Comparison of ENCODE assay signal across 22 cellular contexts in the genomic region with DNA sequence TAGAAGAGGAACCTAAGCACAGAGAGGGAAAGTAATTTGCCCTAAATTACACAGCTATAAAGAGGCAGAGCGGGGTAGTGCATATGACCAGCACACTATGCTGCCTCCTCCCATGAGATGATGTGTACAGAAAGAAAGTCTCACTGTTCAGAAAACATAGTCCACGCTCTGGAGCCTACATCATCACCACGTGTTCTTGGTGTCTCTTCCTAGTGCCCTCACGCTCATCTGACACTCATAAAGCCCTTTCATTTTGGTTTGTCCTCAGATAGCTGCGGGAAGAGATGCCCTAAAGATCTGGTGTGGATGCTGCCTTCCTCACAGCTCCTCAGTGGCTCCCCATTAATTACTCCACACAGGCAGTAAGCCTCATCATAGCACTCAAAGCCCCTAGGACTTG. TPM values are rescaled to one million over a fixed set of nuclear protein-coding genes. Genes with fewer than 3 reads are reported as not detected.
A peak's percentile ranks its signal among the peaks of the same experiment; 100 is the strongest.
DNase-seq lines count a peak whose midpoint lies in the region; ATAC-seq, FAIRE-seq and TF ChIP-seq lines count a peak whose summit lies in the region.
"Had no signal": no experiment of that assay in that cellular context is flagged by ENCODE, and none has a peak within 500 bp of the region (broad histone marks: within the 10 kb centered on the region; RNA-seq: fewer than 3 reads in every experiment).

No MANE protein-coding gene starts in this region.

- no peaks in the 10 kb centered on the region for H4K20me1 ChIP-seq in GM12878 (ENCODE audit: control insufficient read depth, insufficient read depth)
- H4K20me1 ChIP-seq: BLaER1 treated with 17β-estradiol and CSF1 and Interleukin-3, amounts not matched to agents 10 nM and 100 nM had no signal

- peak; percentile 57 for FAIRE-seq in GM12878 (lab: Jason Lieb, UNC)
- FAIRE-seq: A549 had no signal

- no peak for TF ChIP-seq EP300 in GM12878 (IDR thresholded peaks at IDR 0.05; ENCODE audit: borderline replicate concordance in 1 of 2, control insufficient read depth in 1 of 2, low read depth in 2 of 2, low read length in 2 of 2)

- ATAC-seq in GM12878, result no peak
- ATAC-seq in GM21423 (IDR thresholded peaks at IDR 0.05; ENCODE audit: unreplicated experiment), result no peak
- ATAC-seq: Panc1 had no signal

- H3K4me3 ChIP-seq in GM12878, result no peak overlapping the region
- H3K4me3 ChIP-seq: A549; BLaER1 treated with 17β-estradiol and CSF1 and Interleukin-3, amounts not matched to agents 10 nM and 100 nM; GM23248 had no signal

- RAD21 ChIA-PET in GM12878 (lab: Charles Lee; ENCODE audit: unreplicated experiment), result interaction anchor here (1.2 kb wide), 1 partner anchor 71 kb away, joined by 3 read pairs; no protein-coding TSS in a partner anchor

- in situ Hi-C loops in GM12878 (cut with MboI), result no loop called here

- no peak for TF ChIP-seq RAD21 in GM12878 (IDR thresholded peaks at IDR 0.05; ENCODE audit: insufficient read depth, low read depth, low read length)

- H3K79me2 ChIP-seq in GM12878 (ENCODE audit: control insufficient read depth, insufficient read depth, low read length), result no peaks in the 10 kb centered on the region

- no peak for DNase-seq in GM12878 (ENCODE audit: low read depth, low spot score)
- peak; percentile 62 for DNase-seq in globus pallidus (ENCODE audit: low spot score)
- peak; percentile 14 for DNase-seq in pons (ENCODE audit: low spot score)
- DNase-seq in substantia nigra (lab: John Stamatoyannopoulos, UW), result peak in 3 of 49 donors; percentile 5 to 14 (median 10)
- DNase-seq in germinal center (ENCODE audit: low spot score), result no peak
- no peak for DNase-seq in NCI-H146 treated with DMSO at 0.1 percent for 48 hours (lab: John Stamatoyannopoulos, UW; ENCODE audit: unreplicated experiment)
- DNase-seq: AML-193, GM23248, IMR-90, KG1, MM.1S, NCI-H1694, NCI-H2029 treated with DMSO at 0.1 percent for 48 hours, NCI-H446 treated with DMSO at 0.1 percent for 48 hours, NCI-H526 treated with DMSO at 0.1 percent for 48 hours had no signal

- BruUV-seq in GM12878 (replicated peaks; lab: Mats Ljungman, UMichigan), result no TSS peak

- H3K9me3 ChIP-seq in GM12878 (replicated peaks; ENCODE audit: control insufficient read depth, insufficient read depth, low read length), result no peaks in the 10 kb centered on the region
- H3K9me3 ChIP-seq: A549 had no signal

- no peak for TF ChIP-seq POLR2A in GM12878 (IDR thresholded peaks at IDR 0.05; ENCODE audit: low read depth, low read length)

- intact Hi-C loops in GM12878 (cut with micrococcal nuclease; ENCODE audit: unreplicated experiment), result loop anchor here (1.0 kb wide), 1 partner anchor 72 kb away; no protein-coding TSS in a partner anchor

- no peaks in the 10 kb centered on the region for H3K4me1 ChIP-seq in GM12878 (ENCODE audit: control insufficient read depth, insufficient read depth, low read length)
- H3K4me1 ChIP-seq: A549 had no signal

- H3K27me3 ChIP-seq in GM12878 (replicated peaks in 1 of 2; ENCODE audit: control insufficient read depth in 2 of 2, insufficient read depth in 2 of 2, low read length in 1 of 2), result peaks cover 3 to 6% of the 10 kb centered on the region in 2 experiments; a peak in 3 of 4 replicates
- H3K27me3 ChIP-seq: BLaER1 treated with 17β-estradiol and CSF1 and Interleukin-3, amounts not matched to agents 10 nM and 100 nM had no signal

- SMC1A ChIA-PET in GM12878 (lab: Charles Lee; ENCODE audit: uncharacterized antibody, unreplicated experiment), result interaction anchor here (0.6 to 1.8 kb wide), 3 partner anchors 39 to 255 kb away, joined by 3 to 5 read pairs (median 5); no protein-coding TSS in a partner anchor

- POLR2A ChIA-PET in GM12878 (lab: Charles Lee), result interaction anchor here (0.6 kb wide), 1 partner anchor 662 kb away, joined by 3 read pairs; no protein-coding TSS in a partner anchor

- H3K9ac ChIP-seq in GM12878 (ENCODE audit: control insufficient read depth, insufficient read depth, low read length), result no peak overlapping the region
- H3K9ac ChIP-seq: BLaER1 treated with 17β-estradiol and CSF1 and Interleukin-3, amounts not matched to agents 10 nM and 100 nM; GM23248 had no signal

- CTCF ChIA-PET in GM12878 (lab: Yijun Ruan, JAX), result interaction anchor here (1.2 to 2.6 kb wide), 2 partner anchors 31 to 72 kb away, joined by 4 to 13 read pairs; no protein-coding TSS in a partner anchor

- no peak overlapping the region for H2AFZ ChIP-seq in GM12878 (ENCODE audit: control insufficient read depth, low read depth, low read length)
- H2AFZ ChIP-seq: GM23248 had no signal

- H3K27ac ChIP-seq in GM12878 (ENCODE audit: control insufficient read depth, insufficient read depth), result no peak overlapping the region
- H3K27ac ChIP-seq in substantia nigra (ENCODE audit: low read depth, low read length, poor library complexity, severe bottlenecking), result peak overlapping the region; percentile 4
- H3K27ac ChIP-seq: A549; BLaER1 treated with 17β-estradiol and CSF1 and Interleukin-3, amounts not matched to agents 10 nM and 100 nM; GM23248; RWPE1 had no signal

- H3K36me3 ChIP-seq in GM12878 (ENCODE audit: control insufficient read depth in 2 of 2, insufficient read depth in 2 of 2, low read length in 1 of 2), result no peaks in the 10 kb centered on the region
- H3K36me3 ChIP-seq: BLaER1 treated with 17β-estradiol and CSF1 and Interleukin-3, amounts not matched to agents 10 nM and 100 nM had no signal

- no peak for TF ChIP-seq CTCF in GM12878 (IDR thresholded peaks at IDR 0.05 in 2 of 3, conservative IDR thresholded peaks at IDR 0.05 in 1 of 3; ENCODE audit: control insufficient read depth in 2 of 3, extremely low read depth in 1 of 3, insufficient read depth in 1 of 3, low read depth in 3 of 3, low read length in 3 of 3)

- 16% methylated on average over 5 of the region's 5 CpGs for WGBS in GM12878 (ENCODE audit: insufficient coverage, insufficient replicate concordance, low lambda C conversion rate, missing lambda C conversion rate)

- H3K4me2 ChIP-seq in GM12878 (ENCODE audit: control insufficient read depth, insufficient read depth), result no peak overlapping the region
- H3K4me2 ChIP-seq: A549; BLaER1 treated with 17β-estradiol and CSF1 and Interleukin-3, amounts not matched to agents 10 nM and 100 nM had no signal

TF ChIP-seq in GM12878, 131 proteins besides CTCF, POLR2A, EP300 and RAD21 (continues in another document):
- TF ChIP-seq MTA3 (IDR thresholded peaks at IDR 0.05; ENCODE audit: borderline replicate concordance, low read length), result no peak
- TF ChIP-seq, protein P1, sequence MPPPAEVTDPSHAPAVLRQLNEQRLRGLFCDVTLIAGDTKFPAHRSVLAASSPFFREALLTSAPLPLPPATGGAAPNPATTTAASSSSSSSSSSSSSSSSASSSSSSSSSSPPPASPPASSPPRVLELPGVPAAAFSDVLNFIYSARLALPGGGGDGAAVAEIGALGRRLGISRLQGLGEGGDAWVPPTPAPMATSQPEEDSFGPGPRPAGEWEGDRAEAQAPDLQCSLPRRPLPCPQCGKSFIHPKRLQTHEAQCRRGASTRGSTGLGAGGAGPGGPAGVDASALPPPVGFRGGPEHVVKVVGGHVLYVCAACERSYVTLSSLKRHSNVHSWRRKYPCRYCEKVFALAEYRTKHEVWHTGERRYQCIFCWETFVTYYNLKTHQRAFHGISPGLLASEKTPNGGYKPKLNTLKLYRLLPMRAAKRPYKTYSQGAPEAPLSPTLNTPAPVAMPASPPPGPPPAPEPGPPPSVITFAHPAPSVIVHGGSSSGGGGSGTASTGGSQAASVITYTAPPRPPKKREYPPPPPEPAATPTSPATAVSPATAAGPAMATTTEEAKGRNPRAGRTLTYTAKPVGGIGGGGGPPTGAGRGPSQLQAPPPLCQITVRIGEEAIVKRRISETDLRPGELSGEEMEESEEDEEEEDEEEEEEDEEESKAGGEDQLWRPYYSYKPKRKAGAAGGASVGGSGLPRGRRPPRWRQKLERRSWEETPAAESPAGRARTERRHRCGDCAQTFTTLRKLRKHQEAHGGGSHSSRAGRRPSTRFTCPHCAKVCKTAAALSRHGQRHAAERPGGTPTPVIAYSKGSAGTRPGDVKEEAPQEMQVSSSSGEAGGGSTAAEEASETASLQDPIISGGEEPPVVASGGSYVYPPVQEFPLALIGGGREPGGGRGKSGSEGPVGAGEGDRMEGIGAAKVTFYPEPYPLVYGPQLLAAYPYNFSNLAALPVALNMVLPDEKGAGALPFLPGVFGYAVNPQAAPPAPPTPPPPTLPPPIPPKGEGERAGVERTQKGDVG (CRISPR knock-in tag; IDR thresholded peaks at IDR 0.05), result no peak
- TF ChIP-seq CREB1 (IDR thresholded peaks at IDR 0.05; ENCODE audit: low read depth), result no peak
- no peak for TF ChIP-seq SREBF2 (IDR thresholded peaks at IDR 0.05; ENCODE audit: low read length)
- TF ChIP-seq FOS (IDR thresholded peaks at IDR 0.05; ENCODE audit: borderline replicate concordance, extremely low read depth, insufficient read length), result no peak
- TF ChIP-seq SMAD5 (IDR thresholded peaks at IDR 0.05; ENCODE audit: low read depth), result no peak
- TF ChIP-seq, protein P2, sequence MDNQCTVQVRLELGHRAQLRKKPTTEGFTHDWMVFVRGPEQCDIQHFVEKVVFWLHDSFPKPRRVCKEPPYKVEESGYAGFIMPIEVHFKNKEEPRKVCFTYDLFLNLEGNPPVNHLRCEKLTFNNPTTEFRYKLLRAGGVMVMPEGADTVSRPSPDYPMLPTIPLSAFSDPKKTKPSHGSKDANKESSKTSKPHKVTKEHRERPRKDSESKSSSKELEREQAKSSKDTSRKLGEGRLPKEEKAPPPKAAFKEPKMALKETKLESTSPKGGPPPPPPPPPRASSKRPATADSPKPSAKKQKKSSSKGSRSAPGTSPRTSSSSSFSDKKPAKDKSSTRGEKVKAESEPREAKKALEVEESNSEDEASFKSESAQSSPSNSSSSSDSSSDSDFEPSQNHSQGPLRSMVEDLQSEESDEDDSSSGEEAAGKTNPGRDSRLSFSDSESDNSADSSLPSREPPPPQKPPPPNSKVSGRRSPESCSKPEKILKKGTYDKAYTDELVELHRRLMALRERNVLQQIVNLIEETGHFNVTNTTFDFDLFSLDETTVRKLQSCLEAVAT (IDR thresholded peaks at IDR 0.05), result no peak

RNA-seq across cellular contexts. Expression of a gene that starts 27.4 kb away (rescaled TPM):
- total RNA-seq in GM12878 (2013; cell fraction: nucleolus; rRNA removed), result not detected in 2 replicates
- not detected in 2 replicates for total RNA-seq in GM12878 (2014; rRNA removed)
- total RNA-seq in GM12878 (2014; rRNA removed; fragmentation: Illumina TruSeq; extraction: Trizol), result not detected in 2 replicates
- not detected in 2 replicates for total RNA-seq in GM12878 (2021)
- polyA plus RNA-seq in GM12878 (2011; ENCODE audit: low read depth), result not detected
- not detected in 2 replicates for polyA plus RNA-seq in GM12878 (2011; rRNA removed)
- polyA plus RNA-seq in GM12878 (2011; cell fraction: cytosol; rRNA removed), result not detected in 2 replicates
- polyA plus RNA-seq in GM12878 (2011; cell fraction: nucleus; rRNA removed), result not detected in 2 replicates
- not detected in 2 replicates for polyA plus RNA-seq in GM12878 (2012)
- polyA plus RNA-seq in GM12878 (2014; fragmentation: Illumina TruSeq; extraction: Trizol), result not detected in 2 replicates
- not detected for polyA plus RNA-seq in GM12878 (2014; fragmentation: Nextera tagmentation; extraction: Ambion mirVana)
- polyA plus RNA-seq in GM12878 (2014; rRNA removed), result not detected in 2 replicates
- not detected for polyA plus RNA-seq in GM12878 (2016; fragmentation: Nextera tagmentation; extraction: Ambion mirVana)
- not detected in 2 replicates for polyA minus RNA-seq in GM12878 (2011; rRNA and poly(A)+ RNA removed)
- not detected in 2 replicates for polyA minus RNA-seq in GM12878 (2011; cell fraction: cytosol; rRNA and poly(A)+ RNA removed)
- polyA minus RNA-seq in GM12878 (2011; cell fraction: nucleus; rRNA and poly(A)+ RNA removed), result not detected in 2 replicates
- total RNA-seq: G401, GM23248, IMR-90, OCI-LY7 had no signal
- polyA plus RNA-seq: A549, GM23248 had no signal

Comparison
In these comparisons a context has a peak if more than half of its experiments do, and no peak if none do; other contexts are left out.
1. DNase-seq: peak in globus pallidus (single experiment) and pons (single experiment); none in GM12878 (single experiment), germinal center (single experiment) and NCI-H146 treated with DMSO at 0.1 percent for 48 hours (single experiment).